28 cellular contexts compared by ENCODE assay signal in genomic region chr1:9213956-9214355, GRCh38.
"Had no signal": no experiment of that assay in that cellular context is flagged by ENCODE, and none has a peak within 500 bp of the region (broad histone marks: within the 10 kb centered on the region; RNA-seq: fewer than 3 reads in every experiment).

No MANE protein-coding gene starts in this region.

- FAIRE-seq: urothelium cell line had no signal

- H3K4me2 ChIP-seq: hepatocyte, smooth muscle cell had no signal

- H3K4me1 Mint-ChIP-seq: naive thymus-derived CD8-positive, alpha-beta T cell had no signal

- H3K36me3 Mint-ChIP-seq: naive thymus-derived CD8-positive, alpha-beta T cell; stimulated activated effector memory CD8-positive, alpha-beta T cell treated with anti-CD3 and anti-CD28 coated beads, Interleukin-12 subunit alpha, Interleukin-12 subunit beta, amount 100 ng/mL, for 72 hours had no signal

- H3K4me3 Mint-ChIP-seq: naive thymus-derived CD8-positive, alpha-beta T cell; nephron; neural crest cell; stimulated activated effector memory CD8-positive, alpha-beta T cell treated with anti-CD3 and anti-CD28 coated beads, Interleukin-12 subunit alpha, Interleukin-12 subunit beta, amount 100 ng/mL, for 72 hours; stimulated activated naive CD8-positive, alpha-beta T cell treated with anti-CD3 and anti-CD28 coated beads, Interleukin-15, Interleukin-2, amounts not matched to agents 100 ng/mL and 50 ng/mL, for 24 hours had no signal

- ATAC-seq: left cardiac atrium; left lung; lower lobe of right lung; naive thymus-derived CD8-positive, alpha-beta T cell; psoas muscle; right lobe of liver; stimulated activated effector memory CD8-positive, alpha-beta T cell treated with anti-CD3 and anti-CD28 coated beads, Interleukin-12 subunit alpha, Interleukin-12 subunit beta, amount 100 ng/mL, for 72 hours; upper lobe of right lung had no signal

- H3K27ac ChIP-seq: hepatocyte, left lung, lower lobe of right lung, neutrophil, parathyroid adenoma, psoas muscle, right atrium auricular region, right lobe of liver, suprapubic skin, thoracic aorta, tibial artery, upper lobe of right lung had no signal

- H3K36me3 ChIP-seq: left lung, lower lobe of right lung, neutrophil, right atrium auricular region, right lobe of liver, suprapubic skin, thoracic aorta, tibial artery, upper lobe of right lung had no signal

- H3K27me3 ChIP-seq: hepatocyte, left lung, right atrium auricular region, right lobe of liver, upper lobe of right lung had no signal

- H3K9me3 Mint-ChIP-seq: naive thymus-derived CD8-positive, alpha-beta T cell; nephron; stimulated activated effector memory CD8-positive, alpha-beta T cell treated with anti-CD3 and anti-CD28 coated beads, Interleukin-12 subunit alpha, Interleukin-12 subunit beta, amount 100 ng/mL, for 72 hours; stimulated activated naive CD8-positive, alpha-beta T cell treated with anti-CD3 and anti-CD28 coated beads, Interleukin-15, Interleukin-2, amounts not matched to agents 100 ng/mL and 50 ng/mL, for 24 hours had no signal

- DNase-seq: islet precursor cell; left cardiac atrium; lower lobe of right lung; mammary epithelial cell; mesenchymal stem cell; occipital lobe; psoas muscle; right lobe of liver; stimulated activated CD4-positive, alpha-beta T cell treated with anti-CD3 and anti-CD28 coated beads, Interleukin-2, amount 100 ng/mL, for 24 hours; stimulated activated CD4-positive, alpha-beta T cell treated with anti-CD3 and anti-CD28 coated beads, Interleukin-4, amount 100 ng/mL, for 24 hours; stimulated activated naive CD4-positive, alpha-beta T cell; tibial artery; trophoblast cell; upper lobe of right lung had no signal

- H3K4me1 ChIP-seq: left lung, lower lobe of right lung, parathyroid adenoma, psoas muscle, right atrium auricular region, right lobe of liver, suprapubic skin, tibial artery, upper lobe of right lung had no signal

- H3K79me2 ChIP-seq: hepatocyte, parathyroid adenoma had no signal

- H2AFZ ChIP-seq: hepatocyte, parathyroid adenoma had no signal

- H3K27ac Mint-ChIP-seq: naive thymus-derived CD8-positive, alpha-beta T cell; nephron; stimulated activated effector memory CD8-positive, alpha-beta T cell treated with anti-CD3 and anti-CD28 coated beads, Interleukin-12 subunit alpha, Interleukin-12 subunit beta, amount 100 ng/mL, for 72 hours; stimulated activated naive CD8-positive, alpha-beta T cell treated with anti-CD3 and anti-CD28 coated beads, Interleukin-15, Interleukin-2, amounts not matched to agents 100 ng/mL and 50 ng/mL, for 24 hours had no signal

- H3K4me3 ChIP-seq: hepatocyte, left lung, lower lobe of right lung, psoas muscle, right atrium auricular region, right lobe of liver, smooth muscle cell, suprapubic skin, thoracic aorta, tibial artery, upper lobe of right lung had no signal

- H3K9me3 ChIP-seq: left lung, lower lobe of right lung, neutrophil, psoas muscle, right atrium auricular region, right lobe of liver, suprapubic skin, thoracic aorta, tibial artery, upper lobe of right lung had no signal

- H3K9ac ChIP-seq: parathyroid adenoma had no signal
